20 cellular contexts compared by ENCODE assay signal in the genomic region with DNA sequence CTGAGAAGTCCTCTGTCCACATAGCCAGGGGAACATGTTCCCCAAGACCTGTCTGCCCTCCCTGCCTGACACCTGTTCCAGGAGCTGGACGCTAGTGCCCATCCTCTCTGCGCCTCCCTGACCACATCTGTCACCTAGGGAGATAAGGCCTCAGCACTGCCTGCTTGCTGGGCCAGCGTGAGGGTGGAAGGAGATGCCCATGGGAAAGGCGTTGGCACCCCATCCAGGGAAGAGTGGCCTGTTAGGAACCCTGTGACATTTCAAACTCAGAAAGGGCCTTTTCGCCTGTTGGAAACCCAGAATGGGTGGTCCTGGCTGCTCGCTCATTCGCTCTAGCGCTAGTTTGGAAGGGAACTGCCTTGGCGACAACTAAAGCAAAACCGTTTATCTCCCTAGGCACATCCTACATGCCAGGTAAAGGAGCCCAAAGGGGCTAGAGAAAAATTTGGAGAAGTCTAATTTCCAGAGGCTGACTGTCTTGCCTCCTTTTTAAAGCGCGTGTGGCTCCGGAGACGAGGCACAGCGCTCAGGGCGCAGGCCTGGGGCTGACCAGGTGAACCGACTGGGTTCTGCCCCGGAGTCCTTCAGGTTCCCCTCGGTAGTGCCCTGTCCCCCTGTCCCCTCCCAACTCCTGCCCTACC. TPM values are rescaled to one million over a fixed set of nuclear protein-coding genes. Genes with fewer than 3 reads are reported as not detected.
DNase-seq lines count a peak whose midpoint lies in the region; ATAC-seq and TF ChIP-seq lines count a peak whose summit lies in the region.
"Had no signal": no experiment of that assay in that cellular context is flagged by ENCODE, and none has a peak within 500 bp of the region (broad histone marks: within the 10 kb centered on the region; RNA-seq: fewer than 3 reads in every experiment).

No MANE protein-coding gene starts in this region.

- H3K56ac ChIP-seq in IMR-90 (ENCODE audit: extremely low read depth, insufficient read depth, low read length), result no peak overlapping the region

- H3K9me3 ChIP-seq in IMR-90 (ENCODE audit: control insufficient read depth, insufficient read depth, low read length) (peaks cover 8% of the 10 kb centered on the region), iPS-18a (ENCODE audit: control insufficient read depth, low read depth, low read length) (no peaks in the 10 kb centered on the region)
- H3K9me3 ChIP-seq: SK-N-SH, thyroid gland had no signal

- H3K18ac ChIP-seq in IMR-90 (ENCODE audit: low read depth, low read length), result no peak overlapping the region

- TF ChIP-seq CTCF in GM13977 (IDR thresholded peaks at IDR 0.05; ENCODE audit: extremely low read depth, insufficient read depth, missing control alignments) (no peak), IMR-90 (conservative IDR thresholded peaks at IDR 0.05; ENCODE audit: low read depth, low read length) (no peak)

- intact Hi-C loops in IMR-90 (cut with micrococcal nuclease), result no loop called here
- intact Hi-C loops in activated CD4-positive, alpha-beta memory T cell treated with anti-CD3 and anti-CD28 coated beads for 36 hours (cut with micrococcal nuclease), result loop anchor here (1.0 kb wide), 1 partner anchor 8 kb away; no protein-coding TSS in a partner anchor

- H2BK5ac ChIP-seq in IMR-90 (ENCODE audit: low read depth, low read length, poor library complexity, severe bottlenecking), result no peak overlapping the region

- ATAC-seq in IMR-90 (ENCODE audit: low read depth) (no peak), HG02798 (IDR thresholded peaks at IDR 0.05; ENCODE audit: poor library complexity, unreplicated experiment) (no peak), HG03571 (IDR thresholded peaks at IDR 0.05; ENCODE audit: unreplicated experiment) (no peak)
- ATAC-seq: activated CD4-positive, alpha-beta T cell treated with anti-CD3 and anti-CD28 coated beads for 36 hours; PC-3 had no signal

- TF ChIP-seq POLR2A in IMR-90 (IDR thresholded peaks at IDR 0.05; ENCODE audit: low read depth, low read length), result no peak

- peaks cover 29% of the 10 kb centered on the region for H3K4me1 Mint-ChIP-seq in activated CD4-positive, alpha-beta memory T cell treated with anti-CD3 and anti-CD28 coated beads for 36 hours (ENCODE audit: low read depth)

- in situ Hi-C loops in GM13977 (cut with MboI; ENCODE audit: low pct_unique_long_range_greater_than_20kb, low sequenced_read_pairs, unreplicated experiment) (no loop called here), IMR-90 (cut with MboI; ENCODE audit: low sequenced_read_pairs) (no loop called here)

- no TSS peak for BruUV-seq in IMR-90 (replicated peaks; lab: Mats Ljungman, UMichigan)

- dilution Hi-C loops in IMR-90 (cut with HindIII; ENCODE audit: low sequenced_read_pairs, unreplicated experiment), result no loop called here

- no peaks in the 10 kb centered on the region; the same call in 1 of the 2 replicates for H3K36me3 ChIP-seq in IMR-90 (ENCODE audit: control insufficient read depth, insufficient read depth, low read length)
- H3K36me3 ChIP-seq in iPS-18a (ENCODE audit: control insufficient read depth, low read depth, low read length), result no peaks in the 10 kb centered on the region
- H3K36me3 ChIP-seq: thyroid gland had no signal

- peaks cover 67% of the 10 kb centered on the region for H3K27me3 Mint-ChIP-seq in activated CD4-positive, alpha-beta memory T cell treated with anti-CD3 and anti-CD28 coated beads for 36 hours

- H3K14ac ChIP-seq in IMR-90 (replicated peaks; ENCODE audit: low read depth, low read length), result no peak overlapping the region

- H4K8ac ChIP-seq in IMR-90 (ENCODE audit: low read depth in 2 of 2, low read length in 2 of 2), result no peak overlapping the region

- peak overlapping the region; percentile 23 for H2AFZ ChIP-seq in IMR-90 (replicated peaks; ENCODE audit: low read length, poor library complexity)

- H4K91ac ChIP-seq in IMR-90 (ENCODE audit: insufficient read depth, low read depth, low read length), result no peak overlapping the region

- no peak overlapping the region for H2BK120ac ChIP-seq in IMR-90 (ENCODE audit: low read depth, low read length)

- no peak overlapping the region for H2AK9ac ChIP-seq in IMR-90 (replicated peaks; ENCODE audit: low read depth, low read length, poor library complexity)

- H3K4me3 ChIP-seq in IMR-90 (ENCODE audit: insufficient read depth, low read depth, low read length) (no peak overlapping the region), iPS-18a (ENCODE audit: low read length) (peak overlapping the region; percentile 63)
- H3K4me3 ChIP-seq: thyroid gland had no signal

- H3K4ac ChIP-seq in IMR-90 (ENCODE audit: low read depth, low read length), result no peak overlapping the region

- POLR2A ChIA-PET in IMR-90 (lab: Charles Lee; ENCODE audit: unreplicated experiment), result no interaction called here
- POLR2A ChIA-PET in activated CD4-positive, alpha-beta memory T cell treated with anti-CD3 and anti-CD28 coated beads for 36 hours (lab: Charles Lee), result no interaction called here

- no peak overlapping the region for H3K4me2 ChIP-seq in IMR-90 (ENCODE audit: low read depth, low read length)
- H3K4me2 ChIP-seq: SK-N-SH had no signal

- H3K4me3 Mint-ChIP-seq in activated CD4-positive, alpha-beta memory T cell treated with anti-CD3 and anti-CD28 coated beads for 36 hours, result no peak overlapping the region
- H3K4me3 Mint-ChIP-seq: activated CD4-positive, alpha-beta T cell treated with anti-CD3 and anti-CD28 coated beads for 36 hours had no signal

- H3K27me3 ChIP-seq in IMR-90 (ENCODE audit: control insufficient read depth, insufficient read depth, low read length) (peaks cover 50% of the 10 kb centered on the region), iPS-18a (ENCODE audit: control insufficient read depth, insufficient read depth, low read length) (peaks cover 62% of the 10 kb centered on the region)

- H3K36me3 Mint-ChIP-seq in activated CD4-positive, alpha-beta memory T cell treated with anti-CD3 and anti-CD28 coated beads for 36 hours, result peaks cover 4% of the 10 kb centered on the region

- 11% methylated on average over 9 of the region's 19 CpGs; no CpG with 5 or more reads in 1 of the 2 experiments for WGBS in IMR-90 (ENCODE audit: extremely low coverage in 2 of 2, insufficient read length in 1 of 2), 2 experiments

- H3K9ac ChIP-seq in IMR-90 (ENCODE audit: low read depth, low read length) (no peak overlapping the region), iPS-18a (ENCODE audit: low read length) (no peak overlapping the region)
- H3K9ac ChIP-seq: SK-N-SH had no signal

- H4K20me1 ChIP-seq in IMR-90 (ENCODE audit: insufficient read depth, low read length), result no peaks in the 10 kb centered on the region; the same call in 1 of the 2 replicates

- H3K9me1 ChIP-seq in IMR-90 (ENCODE audit: insufficient read depth, low read length), result no peaks in the 10 kb centered on the region

- no peak overlapping the region for H4K5ac ChIP-seq in IMR-90 (ENCODE audit: low read depth, low read length)

- no peak overlapping the region for H2BK20ac ChIP-seq in IMR-90 (ENCODE audit: low read depth, low read length)

- H3K79me1 ChIP-seq in IMR-90 (ENCODE audit: low read depth in 1 of 2, low read length in 2 of 2), result no peaks in the 10 kb centered on the region

- no peak overlapping the region for H2AK5ac ChIP-seq in IMR-90 (ENCODE audit: low read depth, low read length)

- H3K4me1 ChIP-seq in IMR-90 (ENCODE audit: control insufficient read depth, insufficient read depth, low read length) (no peaks in the 10 kb centered on the region; the same call in 1 of the 2 replicates), iPS-18a (ENCODE audit: control insufficient read depth, low read depth, low read length) (peaks cover 14% of the 10 kb centered on the region)

- H3K9me3 Mint-ChIP-seq in activated CD4-positive, alpha-beta memory T cell treated with anti-CD3 and anti-CD28 coated beads for 36 hours, result no peaks in the 10 kb centered on the region

- no peak for TF ChIP-seq RAD21 in IMR-90 (IDR thresholded peaks at IDR 0.05; ENCODE audit: low read length)

- DNase-seq in GM13977 (ENCODE audit: low spot score) (peak; percentile 26), IMR-90 (no peak), retina (peak; percentile 32)
- no peak for DNase-seq in activated CD4-positive, alpha-beta memory T cell treated with anti-CD3 and anti-CD28 coated beads for 36 hours
- DNase-seq: activated CD4-positive, alpha-beta T cell treated with anti-CD3 and anti-CD28 coated beads for 36 hours; activated CD8-positive, alpha-beta memory T cell treated with anti-CD3 and anti-CD28 coated beads, Interleukin-2, amount 50 U/mL, for 48 hours; activated naive CD4-positive, alpha-beta T cell treated with Interleukin-2 at 50 U/mL for 16 hours; cortex of kidney; DMS 273 treated with DMSO at 0.1 percent for 48 hours; KBM-7; NCI-H69; PC-3; SK-N-SH; stimulated activated CD4-positive, alpha-beta T cell treated with anti-CD3 and anti-CD28 coated beads, Interleukin-4, amount 100 ng/mL, for 24 hours; thyroid gland had no signal

- no peak overlapping the region for H2BK15ac ChIP-seq in IMR-90 (ENCODE audit: low read depth, low read length)

- no peak overlapping the region; the same call in 1 of the 2 replicates for H3K23ac ChIP-seq in IMR-90 (ENCODE audit: low read depth, low read length)

- CTCF ChIA-PET in IMR-90 (lab: Yijun Ruan, JAX), result no interaction called here
- CTCF ChIA-PET in activated CD4-positive, alpha-beta memory T cell treated with anti-CD3 and anti-CD28 coated beads for 36 hours (lab: Charles Lee), result no interaction called here

- H3K27ac ChIP-seq in IMR-90 (ENCODE audit: insufficient read depth, low read length) (no peak overlapping the region), iPS-18a (ENCODE audit: low read length) (no peak overlapping the region)
- H3K27ac ChIP-seq: epithelial cell of prostate, thyroid gland had no signal

- H3K27ac Mint-ChIP-seq in activated CD4-positive, alpha-beta memory T cell treated with anti-CD3 and anti-CD28 coated beads for 36 hours, result no peak overlapping the region
- H3K27ac Mint-ChIP-seq: activated CD4-positive, alpha-beta T cell treated with anti-CD3 and anti-CD28 coated beads for 36 hours had no signal

TF ChIP-seq in IMR-90, 13 proteins besides CTCF, POLR2A, EP300 and RAD21:
- no peak for TF ChIP-seq MAZ (IDR thresholded peaks at IDR 0.05; ENCODE audit: borderline replicate concordance, low read depth, low read length)
- no peak for TF ChIP-seq NFE2L2 (IDR thresholded peaks at IDR 0.05; ENCODE audit: low read depth, low read length)
- no peak for TF ChIP-seq SMC3 (IDR thresholded peaks at IDR 0.05; ENCODE audit: low read depth, low read length)
- TF ChIP-seq MXI1 (IDR thresholded peaks at IDR 0.05; ENCODE audit: borderline replicate concordance, low read depth, low read length), result no peak
- no peak for TF ChIP-seq MAFK (IDR thresholded peaks at IDR 0.05; ENCODE audit: low read depth, low read length)
- TF ChIP-seq BHLHE40 (IDR thresholded peaks at IDR 0.05; ENCODE audit: low read depth, low read length), result no peak
- no peak for TF ChIP-seq CEBPB (IDR thresholded peaks at IDR 0.05; ENCODE audit: low read depth, low read length)

RNA-seq across cellular contexts. Expression of gene ACTA1, which starts 0.4 kb away (rescaled TPM):
- not detected in 2 replicates for total RNA-seq in IMR-90 (2012; rRNA removed)
- not detected in 2 replicates for polyA plus RNA-seq in IMR-90 (2012; rRNA removed)
- polyA plus RNA-seq in IMR-90 (2012; cell fraction: cytosol; rRNA removed), result not detected in 2 replicates
- 0.78 and 1.9 TPM in 2 replicates for polyA plus RNA-seq in IMR-90 (2012; cell fraction: nucleus; rRNA removed; ENCODE audit: low replicate concordance)
- not detected for total RNA-seq in activated CD4-positive, alpha-beta memory T cell treated with anti-CD3 and anti-CD28 coated beads for 36 hours
- total RNA-seq: activated CD4-positive, alpha-beta T cell treated with anti-CD3 and anti-CD28 coated beads for 36 hours; mesenteric fat pad had no signal

Comparison
In these comparisons a context has a peak if more than half of its experiments do, and no peak if none do; other contexts are left out.
1. DNase-seq: peak in GM13977 (single experiment) and retina (single experiment); none in IMR-90 (single experiment) and activated CD4-positive, alpha-beta memory T cell treated with anti-CD3 and anti-CD28 coated beads for 36 hours (single experiment).